ENCODE assay signal across 9 cellular contexts in genomic region chr5:55991768-55992486, GRCh38. TPM values are rescaled to one million over a fixed set of nuclear protein-coding genes. Genes with fewer than 3 reads are reported as not detected.
DNase-seq lines count a peak whose midpoint lies in the region; ATAC-seq and TF ChIP-seq lines count a peak whose summit lies in the region.
"Had no signal": no experiment of that assay in that cellular context is flagged by ENCODE, and none has a peak within 500 bp of the region (broad histone marks: within the 10 kb centered on the region; RNA-seq: fewer than 3 reads in every experiment).

No MANE protein-coding gene starts in this region.

- 56% methylated on average over 5 of the region's 5 CpGs for WGBS in hepatocyte (ENCODE audit: low lambda C conversion rate, missing lambda C conversion rate)
- WGBS in suprapubic skin = 57% methylated on average over 5 of the region's 5 CpGs

- H3K4me3 ChIP-seq in hepatocyte (peak overlapping the region; percentile 81), suprapubic skin (peak overlapping the region; percentile 98)

- H3K4me3 Mint-ChIP-seq in activated CD4-positive, alpha-beta T cell treated with anti-CD3 and anti-CD28 coated beads for 36 hours = peak overlapping the region; percentile 86
- H3K4me3 Mint-ChIP-seq in activated CD8-positive, alpha-beta T cell treated with anti-CD3 and anti-CD28 coated beads, Interleukin-2, amount 10 ng/mL, durations not matched to agents 7 days and 5 days = peak overlapping the region; percentile 22

- peaks cover 62% of the 10 kb centered on the region for H4K20me1 ChIP-seq in hepatocyte (ENCODE audit: insufficient read depth, poor library complexity, severe bottlenecking)

- intact Hi-C loops in activated CD4-positive, alpha-beta T cell treated with anti-CD3 and anti-CD28 coated beads for 36 hours (cut with DNase I, micrococcal nuclease) = loop anchor here (2.0 to 10.0 kb wide), 7 partner anchors 13 to 1183 kb away; partner anchors contain the start of gene GPBP1 (in 1 of the 2)

- H3K27me3 ChIP-seq in hepatocyte (no peaks in the 10 kb centered on the region), suprapubic skin (no peaks in the 10 kb centered on the region)

- peak overlapping the region; percentile 73 for H3K4me2 ChIP-seq in hepatocyte

- H3K4me1 Mint-ChIP-seq in activated CD4-positive, alpha-beta T cell treated with anti-CD3 and anti-CD28 coated beads for 36 hours = peaks cover 70% of the 10 kb centered on the region
- H3K4me1 Mint-ChIP-seq in activated CD8-positive, alpha-beta T cell treated with anti-CD3 and anti-CD28 coated beads, Interleukin-2, amount 10 ng/mL, durations not matched to agents 7 days and 5 days (ENCODE audit: low read depth) = peaks cover 60% of the 10 kb centered on the region

- ATAC-seq in activated CD4-positive, alpha-beta T cell treated with anti-CD3 and anti-CD28 coated beads for 36 hours = no peak
- no peak for ATAC-seq in activated CD8-positive, alpha-beta T cell treated with anti-CD3 and anti-CD28 coated beads, Interleukin-2, amount 10 ng/mL, durations not matched to agents 7 days and 5 days
- no peak for ATAC-seq in HG02588 (IDR thresholded peaks at IDR 0.05; ENCODE audit: unreplicated experiment)

- H3K9me3 ChIP-seq in hepatocyte (ENCODE audit: low read depth) = no peaks in the 10 kb centered on the region
- H3K9me3 ChIP-seq in suprapubic skin = no peaks in the 10 kb centered on the region

- H3K9me2 ChIP-seq in hepatocyte (replicated peaks; ENCODE audit: insufficient read depth) = no peaks in the 10 kb centered on the region

- POLR2A ChIA-PET in activated CD4-positive, alpha-beta T cell treated with anti-CD3 and anti-CD28 coated beads for 36 hours (lab: Charles Lee) = interaction anchor here (0.6 to 0.7 kb wide), 5 partner anchors 10 to 156 kb away, joined by 3 to 10 read pairs (median 5); no protein-coding TSS in a partner anchor
- POLR2A ChIA-PET in activated CD8-positive, alpha-beta T cell treated with anti-CD3 and anti-CD28 coated beads, Interleukin-2, amount 10 ng/mL, durations not matched to agents 7 days and 5 days (lab: Charles Lee) = interaction anchor here (1.2 kb wide), 1 partner anchor 157 kb away, joined by 4 read pairs; no protein-coding TSS in a partner anchor

- H3K4me1 ChIP-seq in hepatocyte (ENCODE audit: insufficient read depth) (peaks cover 21% of the 10 kb centered on the region), suprapubic skin (peaks cover 46% of the 10 kb centered on the region)

- H3K79me2 ChIP-seq in hepatocyte = peaks cover 83% of the 10 kb centered on the region

- H3K27ac Mint-ChIP-seq in activated CD4-positive, alpha-beta T cell treated with anti-CD3 and anti-CD28 coated beads for 36 hours = peak overlapping the region; percentile 86
- no peak overlapping the region for H3K27ac Mint-ChIP-seq in activated CD8-positive, alpha-beta T cell treated with anti-CD3 and anti-CD28 coated beads, Interleukin-2, amount 10 ng/mL, durations not matched to agents 7 days and 5 days

- no peaks in the 10 kb centered on the region for H3K27me3 Mint-ChIP-seq in activated CD4-positive, alpha-beta T cell treated with anti-CD3 and anti-CD28 coated beads for 36 hours
- no peaks in the 10 kb centered on the region for H3K27me3 Mint-ChIP-seq in activated CD8-positive, alpha-beta T cell treated with anti-CD3 and anti-CD28 coated beads, Interleukin-2, amount 10 ng/mL, durations not matched to agents 7 days and 5 days (ENCODE audit: low read depth)

- no peak overlapping the region for H2AFZ ChIP-seq in hepatocyte

- no peak for DNase-seq in activated CD4-positive, alpha-beta T cell treated with anti-CD3 and anti-CD28 coated beads for 36 hours
- no peak for DNase-seq in activated CD4-positive, alpha-beta T cell treated with anti-CD3 and anti-CD28 coated beads, Interleukin-2, amount 50 U/mL, for 1 hour
- no peak for DNase-seq in activated CD8-positive, alpha-beta T cell treated with anti-CD3 and anti-CD28 coated beads, Interleukin-2, amount 10 ng/mL, durations not matched to agents 7 days and 5 days
- DNase-seq in hepatocyte (ENCODE audit: low spot score) = no peak
- DNase-seq in suprapubic skin (ENCODE audit: low spot score in 2 of 2) = no peak
- DNase-seq in foreskin melanocyte = no peak
- no peak for DNase-seq in H4 (ENCODE audit: low spot score)
- DNase-seq: NCI-H1436 had no signal

- TF ChIP-seq EP300 in suprapubic skin (IDR thresholded peaks at IDR 0.05) = no peak

- H3K36me3 ChIP-seq in hepatocyte (replicated peaks; ENCODE audit: insufficient read depth, low read depth) (no peaks in the 10 kb centered on the region), suprapubic skin (peaks cover 2% of the 10 kb centered on the region)

- peaks cover 5% of the 10 kb centered on the region for H3K9me3 Mint-ChIP-seq in activated CD4-positive, alpha-beta T cell treated with anti-CD3 and anti-CD28 coated beads for 36 hours (ENCODE audit: low read depth)
- no peaks in the 10 kb centered on the region for H3K9me3 Mint-ChIP-seq in activated CD8-positive, alpha-beta T cell treated with anti-CD3 and anti-CD28 coated beads, Interleukin-2, amount 10 ng/mL, durations not matched to agents 7 days and 5 days (ENCODE audit: insufficient read depth)

- CTCF ChIA-PET in activated CD4-positive, alpha-beta T cell treated with anti-CD3 and anti-CD28 coated beads for 36 hours (lab: Charles Lee) = interaction anchor here (0.5 to 1.5 kb wide), 4 partner anchors 14 to 927 kb away, joined by 3 to 7 read pairs (median 4); no protein-coding TSS in a partner anchor
- CTCF ChIA-PET in activated CD8-positive, alpha-beta T cell treated with anti-CD3 and anti-CD28 coated beads, Interleukin-2, amount 10 ng/mL, durations not matched to agents 7 days and 5 days (lab: Charles Lee) = interaction anchor here (1.0 to 4.2 kb wide), 4 partner anchors 9 to 210 kb away, joined by 3 to 14 read pairs (median 4); no protein-coding TSS in a partner anchor

- H3K36me3 Mint-ChIP-seq in activated CD4-positive, alpha-beta T cell treated with anti-CD3 and anti-CD28 coated beads for 36 hours (ENCODE audit: low read depth) = peaks cover 46% of the 10 kb centered on the region
- H3K36me3 Mint-ChIP-seq in activated CD8-positive, alpha-beta T cell treated with anti-CD3 and anti-CD28 coated beads, Interleukin-2, amount 10 ng/mL, durations not matched to agents 7 days and 5 days (ENCODE audit: low read depth) = peaks cover 31% of the 10 kb centered on the region

- no peak for TF ChIP-seq CTCF in hepatocyte (IDR thresholded peaks at IDR 0.05; ENCODE audit: poor library complexity)
- no peak for TF ChIP-seq CTCF in suprapubic skin (IDR thresholded peaks at IDR 0.05)

- H3K27ac ChIP-seq in hepatocyte (peak overlapping the region; percentile 100), suprapubic skin (peak overlapping the region; percentile 100)

- no peak for TF ChIP-seq POLR2A in suprapubic skin (IDR thresholded peaks at IDR 0.05)

RNA-seq across cellular contexts. Expression of gene IL6ST, which starts 2.8 kb away (rescaled TPM):
- total RNA-seq in activated CD4-positive, alpha-beta T cell treated with anti-CD3 and anti-CD28 coated beads for 36 hours = 10 to 100 TPM; 57.1 to 64.4 TPM
- 10 to 100 TPM; 28.3 to 37.3 TPM for total RNA-seq in activated CD8-positive, alpha-beta T cell treated with anti-CD3 and anti-CD28 coated beads, Interleukin-2, amount 10 ng/mL, durations not matched to agents 7 days and 5 days
- total RNA-seq in hepatocyte (503 and 527 TPM in 2 replicates), suprapubic skin (100 to 1,000 TPM in 1 of 4 donors, 10 to 100 TPM in 3; 47.0 to 110 (median 87.5) TPM)
- 173 and 219 TPM in 2 replicates for polyA plus RNA-seq in hepatocyte
- 108 and 183 TPM in 2 replicates for total RNA-seq in H4 (2014; rRNA removed; shearing (Covaris generic))
